ENCODE assay signal across 18 cellular contexts in the genomic region with DNA sequence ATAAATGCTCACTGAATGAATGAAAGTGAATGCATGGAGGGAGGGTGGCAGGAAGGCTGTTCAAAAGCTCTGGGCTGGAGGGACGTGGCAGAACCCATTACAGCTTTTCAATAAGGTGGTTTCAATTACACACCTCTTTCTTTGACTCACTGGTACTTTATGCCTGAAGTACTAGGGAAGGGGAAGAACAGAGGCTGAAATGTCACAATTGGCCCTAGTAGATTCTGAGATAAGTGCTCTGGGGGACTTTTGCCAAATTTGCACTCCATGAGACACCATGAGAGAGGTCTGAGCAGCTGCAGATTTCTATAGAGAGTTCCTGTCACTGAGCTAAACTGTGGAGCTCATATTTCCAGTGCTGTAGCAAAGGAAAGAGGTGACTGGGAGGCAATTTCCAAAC.
DNase-seq lines count a peak whose midpoint lies in the region; ATAC-seq and TF ChIP-seq lines count a peak whose summit lies in the region.
"Had no signal": no experiment of that assay in that cellular context is flagged by ENCODE, and none has a peak within 500 bp of the region (broad histone marks: within the 10 kb centered on the region; RNA-seq: fewer than 3 reads in every experiment).

No MANE protein-coding gene starts in this region.

- H3K4me3 ChIP-seq in foreskin fibroblast (ENCODE audit: low read depth in 1 of 2, low read length in 2 of 2) (no peak overlapping the region), thyroid gland (replicated peaks in 1 of 3) (no peak overlapping the region)
- H3K4me3 ChIP-seq: tibial nerve had no signal

- H3K27me3 ChIP-seq in thyroid gland: no peaks in the 10 kb centered on the region
- H3K27me3 ChIP-seq: tibial nerve had no signal

- H3K36me3 Mint-ChIP-seq in activated naive CD8-positive, alpha-beta T cell treated with anti-CD3 and anti-CD28 coated beads, Interleukin-2, amount 50 U/mL, for 24 hours (ENCODE audit: low read depth): no peaks in the 10 kb centered on the region
- no peaks in the 10 kb centered on the region for H3K36me3 Mint-ChIP-seq in activated naive CD8-positive, alpha-beta T cell treated with anti-CD3 and anti-CD28 coated beads for 36 hours
- H3K36me3 Mint-ChIP-seq: T-cell had no signal

- H3K4me1 Mint-ChIP-seq in activated naive CD8-positive, alpha-beta T cell treated with anti-CD3 and anti-CD28 coated beads, Interleukin-2, amount 50 U/mL, for 24 hours: no peaks in the 10 kb centered on the region
- H3K4me1 Mint-ChIP-seq in activated naive CD8-positive, alpha-beta T cell treated with anti-CD3 and anti-CD28 coated beads for 36 hours: no peaks in the 10 kb centered on the region
- H3K4me1 Mint-ChIP-seq: activated T-helper 17 cell treated with anti-CD3 and anti-CD28 coated beads, Interleukin-2, amount 50 U/mL, for 72 hours; T-cell had no signal

- WGBS in thyroid gland, 2 donors: 50 to 58% methylated on average over 1 of the region's 1 CpG

- intact Hi-C loops in thyroid gland (cut with DNase I): no loop called here

- no peaks in the 10 kb centered on the region for H3K36me3 ChIP-seq in thyroid gland
- H3K36me3 ChIP-seq: tibial nerve had no signal

- TF ChIP-seq CTCF in foreskin fibroblast (IDR thresholded peaks at IDR 0.05; ENCODE audit: low read depth, low read length) (no peak), thyroid gland (IDR thresholded peaks at IDR 0.05) (no peak)

- TF ChIP-seq POLR2A in thyroid gland (IDR thresholded peaks at IDR 0.05): no peak

- no peaks in the 10 kb centered on the region for H3K27me3 Mint-ChIP-seq in activated naive CD8-positive, alpha-beta T cell treated with anti-CD3 and anti-CD28 coated beads, Interleukin-2, amount 50 U/mL, for 24 hours
- H3K27me3 Mint-ChIP-seq in activated naive CD8-positive, alpha-beta T cell treated with anti-CD3 and anti-CD28 coated beads for 36 hours: no peaks in the 10 kb centered on the region
- H3K27me3 Mint-ChIP-seq: activated T-helper 17 cell treated with anti-CD3 and anti-CD28 coated beads, Interleukin-2, amount 50 U/mL, for 72 hours; naive thymus-derived CD4-positive, alpha-beta T cell; T-cell had no signal

- H3K27ac ChIP-seq in thyroid gland: peak overlapping the region in 2 of 3 donors; percentile 7 to 48

- peaks cover 0 to 13% of the 10 kb centered on the region in 2 donors for H3K4me1 ChIP-seq in thyroid gland

- no peak overlapping the region for H3K27ac Mint-ChIP-seq in activated naive CD8-positive, alpha-beta T cell treated with anti-CD3 and anti-CD28 coated beads, Interleukin-2, amount 50 U/mL, for 24 hours
- no peak overlapping the region for H3K27ac Mint-ChIP-seq in activated naive CD8-positive, alpha-beta T cell treated with anti-CD3 and anti-CD28 coated beads for 36 hours
- H3K27ac Mint-ChIP-seq: activated T-helper 17 cell treated with anti-CD3 and anti-CD28 coated beads, Interleukin-2, amount 50 U/mL, for 72 hours; naive thymus-derived CD4-positive, alpha-beta T cell; T-cell had no signal

- no peak for DNase-seq in activated naive CD8-positive, alpha-beta T cell treated with anti-CD3 and anti-CD28 coated beads, Interleukin-2, amount 50 U/mL, for 24 hours
- DNase-seq in activated naive CD8-positive, alpha-beta T cell treated with anti-CD3 and anti-CD28 coated beads for 36 hours: no peak
- DNase-seq in NCI-H187 (lab: John Stamatoyannopoulos, UW) (peak; percentile 60 to 68), foreskin fibroblast (peak; percentile 56 to 68), thyroid gland (no peak), NCI-H774 (lab: John Stamatoyannopoulos, UW) (no peak), AG20443 (ENCODE audit: low spot score) (no peak)
- DNase-seq: ACHN; activated CD4-positive, alpha-beta T cell treated with anti-CD3 and anti-CD28 coated beads for 4 hours; Calu3; kidney; naive thymus-derived CD4-positive, alpha-beta T cell; NCI-H1930; T-cell had no signal

- H3K9me3 Mint-ChIP-seq in activated naive CD8-positive, alpha-beta T cell treated with anti-CD3 and anti-CD28 coated beads, Interleukin-2, amount 50 U/mL, for 24 hours: no peaks in the 10 kb centered on the region
- H3K9me3 Mint-ChIP-seq in activated naive CD8-positive, alpha-beta T cell treated with anti-CD3 and anti-CD28 coated beads for 36 hours: peaks cover 5% of the 10 kb centered on the region
- H3K9me3 Mint-ChIP-seq: T-cell had no signal

- no peaks in the 10 kb centered on the region for H3K9me3 ChIP-seq in thyroid gland
- H3K9me3 ChIP-seq: tibial nerve had no signal

- peak; percentile 61 for ATAC-seq in activated naive CD8-positive, alpha-beta T cell treated with anti-CD3 and anti-CD28 coated beads, Interleukin-2, amount 50 U/mL, for 24 hours
- no peak for ATAC-seq in GM18870 (IDR thresholded peaks at IDR 0.05; ENCODE audit: unreplicated experiment)
- ATAC-seq: activated T-helper 17 cell treated with anti-CD3 and anti-CD28 coated beads, Interleukin-2, amount 50 U/mL, for 72 hours; naive thymus-derived CD4-positive, alpha-beta T cell; Panc1; T-cell had no signal

- no peak overlapping the region for H3K4me3 Mint-ChIP-seq in activated naive CD8-positive, alpha-beta T cell treated with anti-CD3 and anti-CD28 coated beads, Interleukin-2, amount 50 U/mL, for 24 hours
- no peak overlapping the region for H3K4me3 Mint-ChIP-seq in activated naive CD8-positive, alpha-beta T cell treated with anti-CD3 and anti-CD28 coated beads for 36 hours
- H3K4me3 Mint-ChIP-seq: activated T-helper 17 cell treated with anti-CD3 and anti-CD28 coated beads, Interleukin-2, amount 50 U/mL, for 72 hours; naive thymus-derived CD4-positive, alpha-beta T cell; T-cell had no signal

Comparison
In these comparisons a context has a peak if more than half of its experiments do, and no peak if none do; other contexts are left out.
1. DNase-seq: peak in NCI-H187 (2 of 2) and foreskin fibroblast (2 of 2); none in activated naive CD8-positive, alpha-beta T cell treated with anti-CD3 and anti-CD28 coated beads, Interleukin-2, amount 50 U/mL, for 24 hours (single experiment), activated naive CD8-positive, alpha-beta T cell treated with anti-CD3 and anti-CD28 coated beads for 36 hours (single experiment), thyroid gland (0 of 2), NCI-H774 (single experiment) and AG20443 (single experiment).